In the genomic region with DNA sequence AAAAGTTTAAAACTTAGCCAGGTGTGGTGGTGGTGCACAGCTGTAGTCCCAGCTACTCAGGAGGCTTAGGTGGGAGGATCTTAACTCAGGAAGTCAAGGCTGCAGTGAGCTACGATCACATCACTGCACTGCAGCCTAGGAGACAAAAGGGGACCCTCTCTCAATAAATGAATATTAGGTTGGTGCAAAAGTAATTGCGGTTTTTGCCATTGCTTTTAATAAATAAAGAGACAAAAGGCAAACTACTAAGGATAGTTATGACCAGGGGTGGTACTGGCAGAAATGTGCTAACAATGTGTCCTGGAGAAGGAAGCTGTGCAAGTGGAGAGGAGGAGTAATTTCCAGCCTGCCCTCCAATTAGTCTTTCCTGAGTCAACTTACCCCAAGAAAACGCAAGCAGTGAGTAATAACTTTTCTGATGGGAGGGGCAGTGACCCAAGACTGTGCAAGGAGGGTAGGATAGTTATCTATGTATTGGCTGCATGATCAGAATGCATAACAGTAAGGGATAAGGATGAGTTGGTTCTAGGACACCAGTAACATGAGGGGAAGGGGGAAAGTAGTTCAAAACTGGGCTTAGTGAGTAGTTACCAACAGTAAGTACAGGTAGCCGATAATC, we compare ENCODE assay signal across 8 cellular contexts. TPM values are rescaled to one million over a fixed set of nuclear protein-coding genes. Genes with fewer than 3 reads are reported as not detected.
DNase-seq lines count a peak whose midpoint lies in the region; ATAC-seq, FAIRE-seq and TF ChIP-seq lines count a peak whose summit lies in the region.

No MANE protein-coding gene starts in this region.

- H3K4me3 ChIP-seq in Panc1 (ENCODE audit: low read depth in 2 of 2, low read length in 2 of 2), result peak overlapping the region; percentile 69 to 85
- H3K4me3 ChIP-seq in endothelial cell of umbilical vein (replicated peaks in 1 of 3; ENCODE audit: insufficient read depth in 1 of 3, low read depth in 1 of 3, low read length in 3 of 3), result peak overlapping the region in 1 of 3 experiments; percentile 75
- peak overlapping the region; percentile 84 for H3K4me3 ChIP-seq in parathyroid adenoma (ENCODE audit: low read depth, low read length)

- intact Hi-C loops in Panc1 (cut with micrococcal nuclease; ENCODE audit: unreplicated experiment) (no loop called here), endothelial cell of umbilical vein (cut with micrococcal nuclease) (loop anchor here (2.0 kb wide), 1 partner anchor 44 kb away; no protein-coding TSS in a partner anchor)

- peak overlapping the region; percentile 89 for H3K4me2 ChIP-seq in endothelial cell of umbilical vein (ENCODE audit: insufficient read depth, low read length)
- H3K4me2 ChIP-seq in parathyroid adenoma (ENCODE audit: low read length), result peak overlapping the region; percentile 71

- H3K4me1 ChIP-seq in ES-I3 (ENCODE audit: insufficient read depth, low read length) (peaks cover 22% of the 10 kb centered on the region), Panc1 (ENCODE audit: control insufficient read depth, insufficient read depth, low read length) (peaks cover 9% of the 10 kb centered on the region), endothelial cell of umbilical vein (ENCODE audit: control insufficient read depth, extremely low read depth, insufficient read depth, low read length) (peaks cover 16% of the 10 kb centered on the region), parathyroid adenoma (peaks cover 3% of the 10 kb centered on the region)

- no peaks in the 10 kb centered on the region for H3K9me1 ChIP-seq in endothelial cell of umbilical vein (replicated peaks; ENCODE audit: control insufficient read depth, extremely low read depth, insufficient read depth, low read length)

- peak; percentile 24 for DNase-seq in Panc1 (ENCODE audit: low read depth, low spot score)
- DNase-seq in endothelial cell of umbilical vein (ENCODE audit: low read depth, low spot score), result peak; percentile 52
- DNase-seq in GM19238 (ENCODE audit: insufficient read length, low spot score), result no peak

- dilution Hi-C loops in endothelial cell of umbilical vein (cut with MboI; ENCODE audit: extremely low pct_ligation_motif_present, low sequenced_read_pairs), result no loop called here

- ATAC-seq in Panc1 (no peak), HG02840 (IDR thresholded peaks at IDR 0.05; ENCODE audit: low FRiP score, unreplicated experiment) (no peak), HG02571 (IDR thresholded peaks at IDR 0.05; ENCODE audit: unreplicated experiment) (no peak), GM19463 (IDR thresholded peaks at IDR 0.05; ENCODE audit: unreplicated experiment) (no peak)

- BruUV-seq in Panc1 (replicated peaks; lab: Mats Ljungman, UMichigan) (no TSS peak), endothelial cell of umbilical vein (replicated peaks; lab: Mats Ljungman, UMichigan) (no TSS peak)

- H4K20me1 ChIP-seq in endothelial cell of umbilical vein (replicated peaks; ENCODE audit: control insufficient read depth, extremely low read depth, insufficient read depth, low read length), result no peaks in the 10 kb centered on the region

- H3K27me3 ChIP-seq in Panc1 (ENCODE audit: control insufficient read depth, insufficient read depth, low read length), result no peaks in the 10 kb centered on the region
- no peaks in the 10 kb centered on the region for H3K27me3 ChIP-seq in endothelial cell of umbilical vein (ENCODE audit: control insufficient read depth in 2 of 2, insufficient read depth in 2 of 2, low read length in 2 of 2)
- no peaks in the 10 kb centered on the region for H3K27me3 ChIP-seq in parathyroid adenoma (ENCODE audit: control insufficient read depth, insufficient read depth, low read length)

- H3K79me2 ChIP-seq in endothelial cell of umbilical vein (ENCODE audit: control insufficient read depth, insufficient read depth, low read length) (peaks cover 13% of the 10 kb centered on the region), parathyroid adenoma (peaks cover 22% of the 10 kb centered on the region)

- H3K27ac ChIP-seq in Panc1 (ENCODE audit: low read length) (peak overlapping the region; percentile 78; the same call in 1 of the 2 replicates), endothelial cell of umbilical vein (ENCODE audit: insufficient read depth, low read depth, low read length) (no peak overlapping the region), parathyroid adenoma (no peak overlapping the region)

- POLR2A ChIA-PET in Panc1 (lab: Charles Lee) (no interaction called here), endothelial cell of umbilical vein (lab: Charles Lee) (no interaction called here)

- FAIRE-seq in endothelial cell of umbilical vein (lab: Jason Lieb, UNC), result peak; percentile 66

- no peaks in the 10 kb centered on the region for H3K9me3 ChIP-seq in ES-I3 (ENCODE audit: control insufficient read depth, insufficient read depth, low read length)
- H3K9me3 ChIP-seq in Panc1 (ENCODE audit: control insufficient read depth, insufficient read depth, low read depth, low read length), result no peaks in the 10 kb centered on the region
- H3K9me3 ChIP-seq in endothelial cell of umbilical vein (replicated peaks; ENCODE audit: control insufficient read depth, insufficient read depth, low read length), result no peaks in the 10 kb centered on the region
- H3K9me3 ChIP-seq in parathyroid adenoma (ENCODE audit: control insufficient read depth, low read length), result no peaks in the 10 kb centered on the region

- H3K36me3 ChIP-seq in ES-I3 (ENCODE audit: insufficient read depth, low read length), result no peaks in the 10 kb centered on the region; the same call in 1 of the 2 replicates
- H3K36me3 ChIP-seq in Panc1 (ENCODE audit: control insufficient read depth, insufficient read depth, low read length), result no peaks in the 10 kb centered on the region; the same call in 1 of the 2 replicates
- H3K36me3 ChIP-seq in endothelial cell of umbilical vein (ENCODE audit: control insufficient read depth in 2 of 2, extremely low read depth in 1 of 2, insufficient read depth in 2 of 2, low read length in 2 of 2), result no peaks in the 10 kb centered on the region
- H3K36me3 ChIP-seq in parathyroid adenoma (ENCODE audit: control insufficient read depth, insufficient read depth, low read length), result no peaks in the 10 kb centered on the region

- TF ChIP-seq CTCF in Panc1 (IDR thresholded peaks at IDR 0.05), result no peak
- no peak for TF ChIP-seq CTCF in endothelial cell of umbilical vein (IDR thresholded peaks at IDR 0.05; ENCODE audit: extremely low read depth in 1 of 2, insufficient read depth in 1 of 2, low read depth in 1 of 2, low read length in 2 of 2)
- TF ChIP-seq CTCF in parathyroid adenoma (IDR thresholded peaks at IDR 0.05), result no peak

- CTCF ChIA-PET in Panc1 (lab: Charles Lee) (no interaction called here), endothelial cell of umbilical vein (lab: Charles Lee) (interaction anchor here (0.7 to 1.1 kb wide), 3 partner anchors 11 to 49 kb away, joined by 3 to 4 read pairs (median 4); no protein-coding TSS in a partner anchor)

- no peak for TF ChIP-seq POLR2A in endothelial cell of umbilical vein (IDR thresholded peaks at IDR 0.05; ENCODE audit: low read depth, low read length)

- in situ Hi-C loops in Panc1 (cut with HindIII; ENCODE audit: low pct_unique_long_range_greater_than_20kb, low sequenced_read_pairs), result no loop called here

- H3K9ac ChIP-seq in ES-I3 (ENCODE audit: low read depth, low read length), result peak overlapping the region; percentile 69; the same call in 1 of the 2 replicates
- H3K9ac ChIP-seq in endothelial cell of umbilical vein (replicated peaks; ENCODE audit: extremely low read depth, insufficient read depth, low read length), result no peak overlapping the region
- H3K9ac ChIP-seq in parathyroid adenoma, result no peak overlapping the region

- H2AFZ ChIP-seq in endothelial cell of umbilical vein (ENCODE audit: low read depth, low read length) (no peak overlapping the region), parathyroid adenoma (no peak overlapping the region)

TF ChIP-seq in endothelial cell of umbilical vein, 7 proteins besides CTCF, POLR2A, EP300 and RAD21:
- TF ChIP-seq GATA2 (IDR thresholded peaks at IDR 0.05; ENCODE audit: insufficient read depth, insufficient read length, low read depth, low read length) (no peak), EZH2 (IDR thresholded peaks at IDR 0.05; ENCODE audit: borderline replicate concordance, low read depth, low read length, severe bottlenecking) (no peak), FOS (IDR thresholded peaks at IDR 0.05; ENCODE audit: borderline replicate concordance, insufficient read depth, low read length) (peak; percentile 39)

RNA-seq across cellular contexts. Expression of a gene that starts 1.5 kb away (rescaled TPM):
- total RNA-seq in Panc1 (2021; ENCODE audit: unreplicated experiment) (23.2 TPM), endothelial cell of umbilical vein (23.6 and 34.8 TPM in 2 replicates)
- polyA plus RNA-seq in Panc1 (2012; ENCODE audit: insufficient read length), result 12.4 TPM
- polyA plus RNA-seq in endothelial cell of umbilical vein, result 9.0 and 10.8 TPM in 2 replicates
- polyA plus RNA-seq in endothelial cell of umbilical vein (2011; cell fraction: cytosol; rRNA removed), result 8.9 and 9.1 TPM in 2 replicates
- polyA plus RNA-seq in endothelial cell of umbilical vein (2011; cell fraction: nucleus; rRNA removed), result 17.6 and 18.4 TPM in 2 replicates
- 17.8 and 19.3 TPM in 2 replicates for polyA plus RNA-seq in endothelial cell of umbilical vein (2012)
- 33.5 and 36.4 TPM in 2 replicates for polyA minus RNA-seq in endothelial cell of umbilical vein
- polyA minus RNA-seq in endothelial cell of umbilical vein (2011; cell fraction: cytosol; rRNA and poly(A)+ RNA removed), result 15.7 TPM
- 44.0 and 54.7 TPM in 2 replicates for polyA minus RNA-seq in endothelial cell of umbilical vein (2011; cell fraction: nucleus; rRNA and poly(A)+ RNA removed)
